ENCODE assay signal across 16 cellular contexts in the genomic region with DNA sequence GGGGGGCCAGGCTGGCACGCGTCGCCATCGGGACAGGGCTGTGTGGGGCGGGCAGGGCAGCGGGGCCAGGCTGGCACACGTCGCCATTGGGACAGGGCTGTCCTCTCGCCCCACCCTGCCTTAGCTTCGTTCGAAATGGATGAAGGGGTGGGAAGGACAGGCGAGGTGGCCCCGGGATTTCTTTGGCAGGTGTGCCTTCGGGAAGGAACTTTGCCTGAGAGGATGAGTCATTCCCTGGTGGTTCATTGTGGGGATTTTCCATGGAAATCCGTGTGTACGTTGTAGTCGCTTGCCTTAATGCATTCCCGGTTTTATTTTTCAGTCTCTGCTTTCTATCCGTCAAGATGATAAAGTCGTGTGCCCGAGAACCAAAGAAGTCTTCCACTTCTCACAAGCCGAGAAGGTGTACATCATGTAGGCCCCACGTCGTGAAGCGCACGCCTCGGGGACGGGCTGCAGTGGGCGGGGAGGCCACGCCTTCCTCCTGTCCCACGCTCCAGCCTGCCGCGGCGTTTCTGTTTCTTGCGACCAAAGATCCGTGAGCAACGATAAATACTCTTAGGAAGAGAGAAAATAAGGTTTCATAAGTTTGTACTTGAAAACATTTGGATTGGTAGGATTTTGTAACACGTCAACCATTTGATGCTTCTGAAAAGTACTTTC. TPM values are rescaled to one million over a fixed set of nuclear protein-coding genes. Genes with fewer than 3 reads are reported as not detected.
A peak's percentile ranks its signal among the peaks of the same experiment; 100 is the strongest.
DNase-seq lines count a peak whose midpoint lies in the region; ATAC-seq and TF ChIP-seq lines count a peak whose summit lies in the region.
"Had no signal": no experiment of that assay in that cellular context is flagged by ENCODE, and none has a peak within 500 bp of the region (broad histone marks: within the 10 kb centered on the region; RNA-seq: fewer than 3 reads in every experiment).

No MANE protein-coding gene starts in this region.

- H3K27ac ChIP-seq in PC-3 (ENCODE audit: low read length): peak overlapping the region; percentile 41; the same call in 1 of the 2 replicates
- H3K27ac ChIP-seq: C4-2B had no signal

- no peaks in the 10 kb centered on the region for H3K79me2 ChIP-seq in PC-3 (ENCODE audit: low read length)

- no peaks in the 10 kb centered on the region for H3K27me3 ChIP-seq in PC-3 (ENCODE audit: low read length)

- CTCF ChIA-PET in PC-3 (lab: Charles Lee): no interaction called here

- peaks cover 27 to 36% of the 10 kb centered on the region in 2 donors for H3K36me3 Mint-ChIP-seq in activated T-cell treated with anti-CD3 and anti-CD28 coated beads, Interleukin-2, amount 50 U/mL, for 72 hours (ENCODE audit: insufficient read depth in 2 of 2)
- H3K36me3 Mint-ChIP-seq in chondrocyte (ENCODE audit: low read depth) (peaks cover 44% of the 10 kb centered on the region), progenitor cell of endocrine pancreas (ENCODE audit: insufficient read depth) (peaks cover 47% of the 10 kb centered on the region)

- peaks cover 33% of the 10 kb centered on the region for H3K4me1 Mint-ChIP-seq in activated T-cell treated with anti-CD3 and anti-CD28 coated beads, Interleukin-2, amount 50 U/mL, for 72 hours (ENCODE audit: low read depth)
- H3K4me1 Mint-ChIP-seq in chondrocyte (ENCODE audit: low read depth) (peaks cover 16% of the 10 kb centered on the region), progenitor cell of endocrine pancreas (ENCODE audit: low read depth) (no peaks in the 10 kb centered on the region)

- POLR2A ChIA-PET in PC-3 (lab: Charles Lee; ENCODE audit: unreplicated experiment): no interaction called here

- peaks cover 22% of the 10 kb centered on the region for H3K4me1 ChIP-seq in PC-3 (ENCODE audit: insufficient read depth, low read length)
- H3K4me1 ChIP-seq: Caco-2 had no signal

- no peak overlapping the region for H3K4me2 ChIP-seq in PC-3 (ENCODE audit: low read length)

- H3F3A ChIP-seq in PC-3 (ENCODE audit: low read length, unreplicated experiment): no peaks in the 10 kb centered on the region

- no peak for TF ChIP-seq CTCF in PC-3 (conservative IDR thresholded peaks at IDR 0.05; ENCODE audit: low read depth, low read length)
- TF ChIP-seq CTCF in chondrocyte (IDR thresholded peaks at IDR 0.05): no peak
- TF ChIP-seq CTCF in progenitor cell of endocrine pancreas (IDR thresholded peaks at IDR 0.05; ENCODE audit: unreplicated experiment): no peak

- H3K9me3 Mint-ChIP-seq in activated T-cell treated with anti-CD3 and anti-CD28 coated beads, Interleukin-2, amount 50 U/mL, for 72 hours: peaks cover 0 to 3% of the 10 kb centered on the region in 2 donors
- H3K9me3 Mint-ChIP-seq in chondrocyte (ENCODE audit: low read depth) (no peaks in the 10 kb centered on the region), progenitor cell of endocrine pancreas (ENCODE audit: low read depth) (no peaks in the 10 kb centered on the region)

- no peak overlapping the region for H2AFZ ChIP-seq in PC-3 (ENCODE audit: low read length)

- no peaks in the 10 kb centered on the region for H3K9me3 ChIP-seq in PC-3 (ENCODE audit: low read length)
- H3K9me3 ChIP-seq: Caco-2 had no signal

- DNase-seq in activated T-cell treated with anti-CD3 and anti-CD28 coated beads, Interleukin-2, amount 50 U/mL, for 72 hours: no peak
- DNase-seq in activated T-cell treated with anti-CD3 and anti-CD28 coated beads for 4 hours (no peak), PC-3 (peak; percentile 51), chondrocyte (ENCODE audit: low spot score) (peak; percentile 59), progenitor cell of endocrine pancreas (ENCODE audit: low spot score, unreplicated experiment) (no peak), NOMO-1 treated with DMSO at 0.1 percent for 48 hours (lab: John Stamatoyannopoulos, UW; ENCODE audit: unreplicated experiment) (no peak), DMS 273 (lab: John Stamatoyannopoulos, UW; ENCODE audit: unreplicated experiment) (no peak), NCI-H748 treated with DMSO at 0.1 percent for 48 hours (lab: John Stamatoyannopoulos, UW) (no peak)
- DNase-seq: Caco-2; HCEC 1CT; NCI-H146; NCI-H2227 treated with DMSO at 0.1 percent for 48 hours; NCI-H526; NK-92 treated with Interleukin-12 subunit alpha and Interleukin-12 subunit beta, amount 100 ng/mL, for 24 hours had no signal

- intact Hi-C loops in PC-3 (cut with micrococcal nuclease): no loop called here

- peak overlapping the region; percentile 50 for H3K27ac Mint-ChIP-seq in activated T-cell treated with anti-CD3 and anti-CD28 coated beads, Interleukin-2, amount 50 U/mL, for 72 hours
- H3K27ac Mint-ChIP-seq in chondrocyte (ENCODE audit: unreplicated experiment) (no peak overlapping the region), progenitor cell of endocrine pancreas (peak overlapping the region; percentile 57)

- H3K36me3 ChIP-seq in PC-3 (ENCODE audit: low read depth, low read length): peaks cover 28% of the 10 kb centered on the region

- H3K9ac ChIP-seq in PC-3 (ENCODE audit: low read length): no peak overlapping the region

- H3K27me3 Mint-ChIP-seq in activated T-cell treated with anti-CD3 and anti-CD28 coated beads, Interleukin-2, amount 50 U/mL, for 72 hours (ENCODE audit: low read depth): no peaks in the 10 kb centered on the region
- no peaks in the 10 kb centered on the region for H3K27me3 Mint-ChIP-seq in chondrocyte (ENCODE audit: low read depth)
- no peaks in the 10 kb centered on the region for H3K27me3 Mint-ChIP-seq in progenitor cell of endocrine pancreas

- H4K20me1 ChIP-seq in PC-3 (ENCODE audit: low read length): no peaks in the 10 kb centered on the region

- ATAC-seq in activated T-cell treated with anti-CD3 and anti-CD28 coated beads, Interleukin-2, amount 50 U/mL, for 72 hours (replicated peaks in 1 of 2): no peak
- peak; percentile 8; the same call in 1 of the 2 replicates for ATAC-seq in PC-3
- ATAC-seq: GM12878 had no signal

- no peak overlapping the region for H3K4me3 ChIP-seq in PC-3 (ENCODE audit: low read length)
- H3K4me3 ChIP-seq: GM12878 had no signal

- no peaks in the 10 kb centered on the region for H3K9me2 ChIP-seq in PC-3 (replicated peaks; ENCODE audit: low read length)

- BruUV-seq in PC-3 (replicated peaks; lab: Mats Ljungman, UMichigan): no TSS peak

- H3K4me3 Mint-ChIP-seq in activated T-cell treated with anti-CD3 and anti-CD28 coated beads, Interleukin-2, amount 50 U/mL, for 72 hours: no peak overlapping the region
- H3K4me3 Mint-ChIP-seq in chondrocyte (ENCODE audit: unreplicated experiment): no peak overlapping the region
- no peak overlapping the region for H3K4me3 Mint-ChIP-seq in progenitor cell of endocrine pancreas (ENCODE audit: low read depth)

RNA-seq across cellular contexts. Expression of a gene that starts 8.1 kb away (rescaled TPM):
- total RNA-seq in activated T-cell treated with anti-CD3 and anti-CD28 coated beads, Interleukin-2, amount 50 U/mL, for 72 hours: 10 to 100 TPM; 23.0 to 25.8 TPM
- total RNA-seq in PC-3 (2014; rRNA removed) (6.2 and 11.2 TPM in 2 replicates), chondrocyte (20.7 to 35.1 TPM (median 20.9 TPM) in 3 replicates), progenitor cell of endocrine pancreas (32.5 and 39.5 TPM in 2 replicates)

RNA-seq across cellular contexts. Expression of a gene that starts 49.2 kb away (rescaled TPM):
- total RNA-seq in activated T-cell treated with anti-CD3 and anti-CD28 coated beads, Interleukin-2, amount 50 U/mL, for 72 hours: 10 to 100 TPM; 38.4 to 48.4 TPM
- 48.1 and 81.4 TPM in 2 replicates for total RNA-seq in PC-3 (2014; rRNA removed)
- 54.4 to 62.6 TPM (median 56.3 TPM) in 3 replicates for total RNA-seq in chondrocyte
- total RNA-seq in progenitor cell of endocrine pancreas: 77.8 and 81.3 TPM in 2 replicates

Comparison
In these comparisons a context has a peak if more than half of its experiments do, and no peak if none do; other contexts are left out.
1. DNase-seq: peak in PC-3 (single experiment) and chondrocyte (single experiment); none in activated T-cell treated with anti-CD3 and anti-CD28 coated beads, Interleukin-2, amount 50 U/mL, for 72 hours (0 of 2), activated T-cell treated with anti-CD3 and anti-CD28 coated beads for 4 hours (single experiment), progenitor cell of endocrine pancreas (single experiment), NOMO-1 treated with DMSO at 0.1 percent for 48 hours (single experiment), DMS 273 (single experiment) and NCI-H748 treated with DMSO at 0.1 percent for 48 hours (single experiment).